In the genomic region with DNA sequence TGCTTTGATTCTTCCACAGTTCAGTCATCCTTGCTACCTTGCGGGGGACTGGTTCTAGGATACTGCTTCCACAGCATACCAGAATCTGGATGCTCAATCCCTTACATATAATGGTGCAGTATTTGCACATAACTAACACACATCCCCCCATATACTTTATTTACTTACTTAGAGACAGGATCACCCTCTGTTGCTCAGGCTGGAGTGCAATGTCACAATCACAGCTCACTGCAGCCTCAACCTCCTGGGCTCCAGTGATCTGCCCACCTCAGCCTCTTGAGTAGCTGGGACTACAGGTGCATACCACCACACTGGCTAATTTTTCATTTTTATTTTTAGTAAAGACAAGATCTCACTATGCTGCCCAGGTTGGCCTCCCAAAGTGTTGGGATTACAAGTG, we compare ENCODE assay signal across 7 cellular contexts.
"Had no signal": no experiment of that assay in that cellular context is flagged by ENCODE, and none has a peak within 500 bp of the region (broad histone marks: within the 10 kb centered on the region; RNA-seq: fewer than 3 reads in every experiment).

No MANE protein-coding gene starts in this region.

- DNase-seq: GOT3, H7, HFFc6 had no signal

- H3K9me3 ChIP-seq: HAP-1 had no signal

- FAIRE-seq: HTR-8/SVneo had no signal

- ATAC-seq: HCT116 had no signal

- H3K9ac ChIP-seq: GM23248 had no signal

- H3K36me3 ChIP-seq: HAP-1 had no signal

- H3K4me1 ChIP-seq: HAP-1 had no signal

- H3K4me3 ChIP-seq: GM23248, HAP-1 had no signal
